In the genomic region with DNA sequence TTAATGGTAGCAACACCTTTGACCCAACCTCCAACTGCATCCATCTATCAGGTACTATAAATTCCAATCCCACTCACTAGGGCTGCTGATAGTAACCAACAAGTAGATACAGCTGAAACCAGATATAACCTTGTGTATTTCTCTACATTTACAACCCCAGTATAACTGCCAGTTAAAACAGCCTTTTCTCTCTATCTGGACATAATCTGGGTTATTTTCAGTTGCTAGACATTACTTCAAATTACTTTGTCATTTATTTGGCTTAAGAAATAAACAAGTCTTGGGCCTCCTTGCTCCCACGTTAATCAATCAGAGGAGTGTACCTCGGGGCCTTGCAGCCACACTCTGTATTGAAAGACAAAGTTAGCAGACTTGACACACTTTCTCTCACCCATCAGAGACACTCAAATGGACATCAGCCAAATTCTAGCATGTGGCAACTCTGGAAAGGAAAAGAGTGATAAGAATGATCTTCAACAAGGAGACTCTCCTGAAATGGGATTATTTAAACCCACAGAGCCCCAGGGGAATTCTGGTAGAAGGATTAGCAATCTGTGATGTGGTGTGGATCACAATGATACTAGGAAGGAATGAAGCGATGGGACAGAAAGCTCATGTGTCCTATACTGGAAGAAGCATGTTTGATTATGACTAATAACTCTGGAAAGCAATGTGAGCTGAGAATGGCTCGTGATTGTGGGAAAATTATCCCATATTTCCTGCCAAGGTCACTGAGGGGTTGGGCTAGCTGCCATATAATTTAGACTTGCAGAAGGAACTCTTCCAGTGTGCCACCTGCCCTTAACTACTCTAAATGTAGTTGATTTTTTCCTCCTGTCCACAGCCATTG, we compare ENCODE assay signal across 14 cellular contexts.
DNase-seq lines count a peak whose midpoint lies in the region; ATAC-seq, FAIRE-seq and TF ChIP-seq lines count a peak whose summit lies in the region.
"Had no signal": no experiment of that assay in that cellular context is flagged by ENCODE, and none has a peak within 500 bp of the region (broad histone marks: within the 10 kb centered on the region; RNA-seq: fewer than 3 reads in every experiment).

No MANE protein-coding gene starts in this region.

- H3K4me1 ChIP-seq in aorta (ENCODE audit: control insufficient read depth in 1 of 2, insufficient read depth in 2 of 2, low read length in 2 of 2) = no peaks in the 10 kb centered on the region
- H3K4me1 ChIP-seq: A549, pancreas had no signal

- H3K4me3 ChIP-seq in bronchial epithelial cell (ENCODE audit: low read depth, low read length) (no peak overlapping the region), aorta (ENCODE audit: low read length in 2 of 2) (no peak overlapping the region)
- H3K4me3 ChIP-seq: A549, pancreas had no signal

- H3K27ac ChIP-seq in aorta (ENCODE audit: low read depth in 1 of 2, low read length in 2 of 2) = no peak overlapping the region
- H3K27ac ChIP-seq: A549, pancreas had no signal

- intact Hi-C loops in aorta (cut with DNase I) = no loop called here

- TF ChIP-seq CTCF in bronchial epithelial cell (IDR thresholded peaks at IDR 0.05; ENCODE audit: insufficient read depth, low read length, severe bottlenecking) = no peak

- no peaks in the 10 kb centered on the region for H3K36me3 ChIP-seq in bronchial epithelial cell (ENCODE audit: control insufficient read depth, insufficient read depth, low read length)
- H3K36me3 ChIP-seq in aorta (ENCODE audit: control insufficient read depth in 1 of 2, insufficient read depth in 2 of 2, low read length in 1 of 2) = no peaks in the 10 kb centered on the region
- H3K36me3 ChIP-seq: pancreas had no signal

- DNase-seq in NCI-H524 (lab: John Stamatoyannopoulos, UW) (peak; percentile 46 to 63), NCI-H524 treated with DMSO at 0.1 percent for 48 hours (lab: John Stamatoyannopoulos, UW) (no peak), bronchial epithelial cell (ENCODE audit: low read depth) (peak; percentile 25), iris pigment epithelial cell (ENCODE audit: low read depth) (peak; percentile 76), aorta (no peak), NAMALWA (ENCODE audit: low spot score) (no peak), midbrain (lab: John Stamatoyannopoulos, UW) (no peak)
- DNase-seq in activated effector memory CD4-positive, alpha-beta T cell treated with anti-CD3 and anti-CD28 coated beads, Interleukin-2, amount 50 U/mL, for 16 hours = no peak
- DNase-seq: effector memory CD4-positive, alpha-beta T cell; immature natural killer cell; NCI-H2081 treated with DMSO at 0.1 percent for 48 hours; pancreas; SHP77 had no signal

- H3K27me3 ChIP-seq in bronchial epithelial cell (ENCODE audit: control insufficient read depth, insufficient read depth, low read length) = no peaks in the 10 kb centered on the region
- H3K27me3 ChIP-seq in aorta (ENCODE audit: control insufficient read depth in 1 of 2, insufficient read depth in 2 of 2, low read length in 1 of 2) = no peaks in the 10 kb centered on the region
- H3K27me3 ChIP-seq: pancreas had no signal

- no peak for FAIRE-seq in bronchial epithelial cell (lab: Jason Lieb, UNC)
- FAIRE-seq: A549, pancreas had no signal

- peak; percentile 60 for ATAC-seq in aorta (ENCODE audit: low FRiP score)
- ATAC-seq: A549 had no signal

- no peaks in the 10 kb centered on the region for H3K9me3 ChIP-seq in aorta (ENCODE audit: control insufficient read depth, low read length)
- H3K9me3 ChIP-seq: A549, pancreas had no signal

- 10 to 15% methylated on average over 4 of the region's 4 CpGs for WGBS in aorta, 2 donors

Comparison
In these comparisons a context has a peak if more than half of its experiments do, and no peak if none do; other contexts are left out.
1. DNase-seq: peak in NCI-H524 (2 of 2), bronchial epithelial cell (single experiment) and iris pigment epithelial cell (single experiment); none in NCI-H524 treated with DMSO at 0.1 percent for 48 hours (single experiment), aorta (0 of 2), NAMALWA (single experiment), activated effector memory CD4-positive, alpha-beta T cell treated with anti-CD3 and anti-CD28 coated beads, Interleukin-2, amount 50 U/mL, for 16 hours (single experiment) and midbrain (single experiment).